25 cellular contexts compared by ENCODE assay signal in genomic region chr7:140284062-140284461, GRCh38.
"Had no signal": no experiment of that assay in that cellular context is flagged by ENCODE, and none has a peak within 500 bp of the region (broad histone marks: within the 10 kb centered on the region; RNA-seq: fewer than 3 reads in every experiment).

No MANE protein-coding gene starts in this region.

- H3K27me3 Mint-ChIP-seq: activated CD8-positive, alpha-beta memory T cell treated with anti-CD3 and anti-CD28 coated beads, Interleukin-2, amount 10 ng/mL, durations not matched to agents 7 days and 5 days; activated CD8-positive, alpha-beta T cell treated with anti-CD3 and anti-CD28 coated beads for 36 hours; activated naive CD8-positive, alpha-beta T cell treated with anti-CD3 and anti-CD28 coated beads, Interleukin-2, amount 50 U/mL, for 24 hours; central memory CD8-positive, alpha-beta T cell had no signal

- H3K4me1 Mint-ChIP-seq: activated CD4-positive, alpha-beta T cell treated with anti-CD3 and anti-CD28 coated beads, Interleukin-2, amount 10 ng/mL, durations not matched to agents 24 days and 14 days; activated CD8-positive, alpha-beta memory T cell treated with anti-CD3 and anti-CD28 coated beads, Interleukin-2, amount 10 ng/mL, durations not matched to agents 7 days and 5 days; activated naive CD8-positive, alpha-beta T cell treated with anti-CD3 and anti-CD28 coated beads, Interleukin-2, amount 50 U/mL, for 24 hours; central memory CD8-positive, alpha-beta T cell; endodermal cell; mesothelial cell of epicardium; nephron progenitor cell had no signal

- H3K4me3 ChIP-seq: colonic mucosa, esophagus squamous epithelium, left lung, pancreas, psoas muscle, thyroid gland had no signal

- FAIRE-seq: kidney, pancreas had no signal

- H3K27ac Mint-ChIP-seq: activated CD4-positive, alpha-beta T cell treated with anti-CD3 and anti-CD28 coated beads, Interleukin-2, amount 10 ng/mL, durations not matched to agents 24 days and 14 days; activated CD8-positive, alpha-beta memory T cell treated with anti-CD3 and anti-CD28 coated beads, Interleukin-2, amount 10 ng/mL, durations not matched to agents 7 days and 5 days; activated CD8-positive, alpha-beta T cell treated with anti-CD3 and anti-CD28 coated beads for 36 hours; activated naive CD8-positive, alpha-beta T cell treated with anti-CD3 and anti-CD28 coated beads, Interleukin-2, amount 50 U/mL, for 24 hours; endodermal cell; mesothelial cell of epicardium; nephron progenitor cell; stimulated activated naive CD8-positive, alpha-beta T cell treated with anti-CD3 and anti-CD28 coated beads, Interleukin-15, Interleukin-2, amounts not matched to agents 100 ng/mL and 50 ng/mL, for 24 hours; T-helper 2 cell treated with Interferon-gamma antibody and Interleukin-4, amounts not matched to agents 5 μg/mL and 100 μg/mL, for 36 hours had no signal

- H3K36me3 ChIP-seq: colonic mucosa, esophagus squamous epithelium, left lung, pancreas, thyroid gland had no signal

- H3K27me3 ChIP-seq: colonic mucosa, esophagus squamous epithelium, left lung, pancreas, thyroid gland had no signal

- H3K4me1 ChIP-seq: colonic mucosa, esophagus squamous epithelium, left lung, pancreas, psoas muscle, thyroid gland had no signal

- DNase-seq: activated CD4-positive, alpha-beta T cell treated with anti-CD3 and anti-CD28 coated beads, Interleukin-2, amount 10 ng/mL, durations not matched to agents 24 days and 14 days; activated CD8-positive, alpha-beta memory T cell treated with anti-CD3 and anti-CD28 coated beads, Interleukin-2, amount 10 ng/mL, durations not matched to agents 7 days and 5 days; activated CD8-positive, alpha-beta T cell treated with anti-CD3 and anti-CD28 coated beads for 36 hours; activated naive CD4-positive, alpha-beta T cell treated with anti-CD3 and anti-CD28 coated beads, Interleukin-2, amount 50 U/mL, for 16 hours; activated naive CD8-positive, alpha-beta T cell treated with anti-CD3 and anti-CD28 coated beads, Interleukin-2, amount 50 U/mL, for 24 hours; activated T-cell treated with anti-CD3 and anti-CD28 coated beads for 4 hours; colonic mucosa; endodermal cell; esophagus squamous epithelium; kidney; left lung; nephron progenitor cell; pancreas; psoas muscle; right cardiac atrium; stimulated activated CD4-positive, alpha-beta T cell treated with anti-CD3 and anti-CD28 coated beads, Interleukin-12 subunit alpha, Interleukin-12 subunit beta, amount 100 ng/mL, for 4 hours; stimulated activated CD4-positive, alpha-beta T cell treated with anti-CD3 and anti-CD28 coated beads, Interleukin-4, amount 100 ng/mL, for 4 hours; substantia nigra; thyroid gland had no signal

- H3K36me3 Mint-ChIP-seq: activated CD8-positive, alpha-beta memory T cell treated with anti-CD3 and anti-CD28 coated beads, Interleukin-2, amount 10 ng/mL, durations not matched to agents 7 days and 5 days; mesothelial cell of epicardium had no signal

- H3K27ac ChIP-seq: colonic mucosa, esophagus squamous epithelium, left lung, pancreas, psoas muscle, thyroid gland, VCaP had no signal

- H3K9me3 ChIP-seq: colonic mucosa, esophagus squamous epithelium, left lung, pancreas, psoas muscle, thyroid gland had no signal

- H3K9me3 Mint-ChIP-seq: activated CD8-positive, alpha-beta T cell treated with anti-CD3 and anti-CD28 coated beads for 36 hours; activated naive CD8-positive, alpha-beta T cell treated with anti-CD3 and anti-CD28 coated beads, Interleukin-2, amount 50 U/mL, for 24 hours; central memory CD8-positive, alpha-beta T cell; endodermal cell; nephron progenitor cell; stimulated activated naive CD8-positive, alpha-beta T cell treated with anti-CD3 and anti-CD28 coated beads, Interleukin-15, Interleukin-2, amounts not matched to agents 100 ng/mL and 50 ng/mL, for 24 hours; T-helper 2 cell treated with Interferon-gamma antibody and Interleukin-4, amounts not matched to agents 5 μg/mL and 100 μg/mL, for 36 hours had no signal

- H3K4me3 Mint-ChIP-seq: activated CD4-positive, alpha-beta T cell treated with anti-CD3 and anti-CD28 coated beads, Interleukin-2, amount 10 ng/mL, durations not matched to agents 24 days and 14 days; activated CD8-positive, alpha-beta memory T cell treated with anti-CD3 and anti-CD28 coated beads, Interleukin-2, amount 10 ng/mL, durations not matched to agents 7 days and 5 days; activated CD8-positive, alpha-beta T cell treated with anti-CD3 and anti-CD28 coated beads for 36 hours; activated naive CD8-positive, alpha-beta T cell treated with anti-CD3 and anti-CD28 coated beads, Interleukin-2, amount 50 U/mL, for 24 hours; central memory CD8-positive, alpha-beta T cell; endodermal cell; mesothelial cell of epicardium; nephron progenitor cell; stimulated activated naive CD8-positive, alpha-beta T cell treated with anti-CD3 and anti-CD28 coated beads, Interleukin-15, Interleukin-2, amounts not matched to agents 100 ng/mL and 50 ng/mL, for 24 hours; T-helper 2 cell treated with Interferon-gamma antibody and Interleukin-4, amounts not matched to agents 5 μg/mL and 100 μg/mL, for 36 hours had no signal

- ATAC-seq: activated CD4-positive, CD25-positive, alpha-beta regulatory T cell treated with anti-CD3 and anti-CD28 coated beads, Interleukin-2, amount 50 U/mL, for 24 hours; activated CD8-positive, alpha-beta memory T cell treated with anti-CD3 and anti-CD28 coated beads, Interleukin-2, amount 10 ng/mL, durations not matched to agents 7 days and 5 days; activated CD8-positive, alpha-beta T cell treated with anti-CD3 and anti-CD28 coated beads for 36 hours; activated naive CD8-positive, alpha-beta T cell treated with anti-CD3 and anti-CD28 coated beads, Interleukin-2, amount 50 U/mL, for 24 hours; left lung; pancreas; psoas muscle; right cardiac atrium had no signal
